ENCODE assay signal across 8 cellular contexts in genomic region chr5:37370864-37371726, GRCh38. TPM values are rescaled to one million over a fixed set of nuclear protein-coding genes. Genes with fewer than 3 reads are reported as not detected.
DNase-seq lines count a peak whose midpoint lies in the region; ATAC-seq and TF ChIP-seq lines count a peak whose summit lies in the region.

NUP155 (minus strand) TSS chr5:37371106; CDS start chr5:37370977, 129 bp downstream.

- intact Hi-C loops in esophagus muscularis mucosa (cut with DNase I), result no loop called here

- H3K36me3 ChIP-seq in KMS-11 (ENCODE audit: insufficient read depth) (no peaks in the 10 kb centered on the region), Peyer's patch (no peaks in the 10 kb centered on the region), esophagus muscularis mucosa (peaks cover 0 to 7% (median 2%) of the 10 kb centered on the region in 4 donors)

- TF ChIP-seq POLR2A in Peyer's patch (IDR thresholded peaks at IDR 0.05) (peak; percentile 34 to 39), esophagus muscularis mucosa (IDR thresholded peaks at IDR 0.05; ENCODE audit: low read depth) (peak; percentile 37)

- no peak for TF ChIP-seq EP300 in esophagus muscularis mucosa (IDR thresholded peaks at IDR 0.05)

- H4K20me1 ChIP-seq in KMS-11 (ENCODE audit: insufficient read depth), result no peaks in the 10 kb centered on the region

- H3K4me1 ChIP-seq in KMS-11 (ENCODE audit: low read depth, poor library complexity, severe bottlenecking) (peaks cover 12% of the 10 kb centered on the region), Peyer's patch (peaks cover 0 to 19% (median 0%) of the 10 kb centered on the region in 4 donors), esophagus muscularis mucosa (peaks cover 26 to 37% (median 33%) of the 10 kb centered on the region in 4 donors)

- H3K9me3 ChIP-seq in Peyer's patch (no peaks in the 10 kb centered on the region), esophagus muscularis mucosa (no peaks in the 10 kb centered on the region)

- H3K4me2 ChIP-seq in KMS-11, result peak within 1 kb of the TSS; percentile 90

- DNase-seq in DMS79 (lab: John Stamatoyannopoulos, UW), result peak; percentile 94
- peak; percentile 88 to 96 (median 89) for DNase-seq in Peyer's patch
- DNase-seq in activated T-cell treated with anti-CD3 and anti-CD28 coated beads, Interleukin-2, amount 50 U/mL, for 48 hours, result peak; percentile 91
- peak; percentile 96 for DNase-seq in esophagus muscularis mucosa (ENCODE audit: extremely low spot score)
- DNase-seq in myocyte (ENCODE audit: low read depth), result peak; percentile 97
- DNase-seq in stimulated activated CD8-positive, alpha-beta memory T cell treated with anti-CD3 and anti-CD28 coated beads, Interleukin-7, amount 100 ng/mL, for 48 hours (ENCODE audit: extremely low read depth in 1 of 2, low read depth in 1 of 2), result peak; percentile 75 to 90

- H3K9ac ChIP-seq in KMS-11, result peak within 1 kb of the TSS; percentile 93

- H3K4me3 ChIP-seq in KMS-11 (IDR thresholded peaks at IDR 0.05; ENCODE audit: insufficient read depth, low read depth, low read length) (peak within 1 kb of the TSS; percentile 65), Peyer's patch (peak within 1 kb of the TSS; percentile 58 to 80 (median 68)), esophagus muscularis mucosa (peak within 1 kb of the TSS; percentile 69 to 96 (median 80))

- under 1% methylated on average over 47 of the region's 49 CpGs for WGBS in esophagus muscularis mucosa

- TF ChIP-seq CTCF in KMS-11 (conservative IDR thresholded peaks at IDR 0.05; ENCODE audit: low read depth, low read length), result no peak
- TF ChIP-seq CTCF in Peyer's patch (IDR thresholded peaks at IDR 0.05), result peak in 2 of 6 experiments; percentile 10 to 15
- peak in 2 of 3 experiments; percentile 14 to 31 for TF ChIP-seq CTCF in esophagus muscularis mucosa (IDR thresholded peaks at IDR 0.05)

- H3K27me3 ChIP-seq in KMS-11 (ENCODE audit: insufficient read depth, low read depth), result no peaks in the 10 kb centered on the region
- H3K27me3 ChIP-seq in Peyer's patch, result no peaks in the 10 kb centered on the region
- no peaks in the 10 kb centered on the region for H3K27me3 ChIP-seq in esophagus muscularis mucosa

- H3K27ac ChIP-seq in KMS-11 (peak within 1 kb of the TSS; percentile 74), Peyer's patch (peak within 1 kb of the TSS; percentile 69 to 85 (median 80)), esophagus muscularis mucosa (replicated peaks in 1 of 4) (peak within 1 kb of the TSS; percentile 83 to 88 (median 85))

- ATAC-seq in GM21737 (IDR thresholded peaks at IDR 0.05; ENCODE audit: unreplicated experiment), result peak; percentile 92

- peaks cover 45% of the 10 kb centered on the region for H3K79me2 ChIP-seq in KMS-11 (ENCODE audit: insufficient read depth, low read depth)

- peak within 1 kb of the TSS; percentile 79 for H2AFZ ChIP-seq in KMS-11 (ENCODE audit: low read depth)

RNA-seq across cellular contexts. Expression of gene NUP155, which starts in this region (rescaled TPM):
- 10 to 100 TPM; 15.6 to 31.4 (median 16.4) TPM for total RNA-seq in Peyer's patch
- total RNA-seq in esophagus muscularis mucosa, result 10 to 100 TPM; 12.2 to 17.1 (median 15.8) TPM
- total RNA-seq in myocyte, result 24.2 and 26.7 TPM in 2 replicates
- polyA plus RNA-seq in myocyte (2012), result 6.2 TPM

Comparison
In these comparisons a context has a peak if more than half of its experiments do, and no peak if none do; other contexts are left out.
1. Peak in every context shown above with its lines: DNase-seq, ATAC-seq, H3K4me3 ChIP-seq and H3K27ac ChIP-seq.